ENCODE assay signal across 33 cellular contexts in genomic region chr2:158738363-158738762, GRCh38. TPM values are rescaled to one million over a fixed set of nuclear protein-coding genes. Genes with fewer than 3 reads are reported as not detected.
"Had no signal": no experiment of that assay in that cellular context is flagged by ENCODE, and none has a peak within 500 bp of the region (broad histone marks: within the 10 kb centered on the region; RNA-seq: fewer than 3 reads in every experiment).

No MANE protein-coding gene starts in this region.

- H3K9me3 ChIP-seq: colonic mucosa, esophagus squamous epithelium, gastrocnemius medialis, heart right ventricle, left lung, lower lobe of right lung, mucosa of descending colon had no signal

- ATAC-seq: effector memory CD8-positive, alpha-beta T cell; esophagus mucosa; gastrocnemius medialis; heart right ventricle; left cardiac atrium; left lung; left ventricle myocardium superior; lower lobe of right lung; mucosa of descending colon had no signal

- H3K36me3 ChIP-seq: colonic mucosa, esophagus squamous epithelium, gastrocnemius medialis, heart right ventricle, left lung, lower lobe of right lung had no signal

- H3K4me3 Mint-ChIP-seq: dendritic cell treated with granulocyte-macrophage colony-stimulating factor and Interleukin-4, amounts not matched to agents 40 ng/mL and 50 ng/mL, for 4 days; effector memory CD8-positive, alpha-beta T cell; endodermal cell; mesothelial cell of epicardium had no signal

- H3K27me3 ChIP-seq: colonic mucosa, esophagus squamous epithelium, gastrocnemius medialis, heart right ventricle, left lung had no signal

- FAIRE-seq: endometrium, islet of Langerhans, keratinocyte had no signal

- H3K27ac Mint-ChIP-seq: dendritic cell treated with granulocyte-macrophage colony-stimulating factor and Interleukin-4, amounts not matched to agents 40 ng/mL and 50 ng/mL, for 4 days; effector memory CD8-positive, alpha-beta T cell; endodermal cell; mesothelial cell of epicardium had no signal

- H3K4me1 Mint-ChIP-seq: endodermal cell had no signal

- H3K27ac ChIP-seq: colonic mucosa, epithelial cell of prostate, esophagus squamous epithelium, gastrocnemius medialis, heart right ventricle, left lung, lower lobe of right lung had no signal

- H3K36me3 Mint-ChIP-seq: mesothelial cell of epicardium had no signal

- H3K4me1 ChIP-seq: colonic mucosa, left lung, lower lobe of right lung had no signal

- H3K9me3 Mint-ChIP-seq: dendritic cell treated with granulocyte-macrophage colony-stimulating factor and Interleukin-4, amounts not matched to agents 40 ng/mL and 50 ng/mL, for 4 days; effector memory CD8-positive, alpha-beta T cell; endodermal cell; mesothelial cell of epicardium had no signal

- DNase-seq: colonic mucosa; cortex of kidney; effector CD8-positive, alpha-beta T cell; effector memory CD8-positive, alpha-beta T cell; endodermal cell; erythroblast; esophagus squamous epithelium; foreskin fibroblast; foreskin melanocyte; gastrocnemius medialis; glutamatergic neuron; head of caudate nucleus; heart right ventricle; hippocampal formation; left cardiac atrium; left lung; left ventricle myocardium superior; lower lobe of right lung; mesenchymal stem cell; mucosa of descending colon had no signal

- H3K4me3 ChIP-seq: colonic mucosa, esophagus squamous epithelium, gastrocnemius medialis, heart right ventricle, left lung, lower lobe of right lung, mucosa of descending colon had no signal

- H3K27me3 Mint-ChIP-seq: dendritic cell treated with granulocyte-macrophage colony-stimulating factor and Interleukin-4, amounts not matched to agents 40 ng/mL and 50 ng/mL, for 4 days had no signal

RNA-seq across cellular contexts. Expression of gene DAPL1, which starts 56.8 kb away (rescaled TPM):
- total RNA-seq: dermis microvascular lymphatic vessel endothelial cell, endodermal cell, gastrocnemius medialis, glomerular endothelial cell, heart right ventricle, kidney epithelial cell, left cardiac atrium, left lung, left ventricle myocardium superior, lower lobe of right lung, lung microvascular endothelial cell, mesenteric fat pad, mesothelial cell of epicardium, myocyte had no signal
